Comparison of ENCODE assay signal across 13 cellular contexts in genomic region chr22:50188356-50188755, GRCh38. TPM values are rescaled to one million over a fixed set of nuclear protein-coding genes. Genes with fewer than 3 reads are reported as not detected.
DNase-seq lines count a peak whose midpoint lies in the region; ATAC-seq and TF ChIP-seq lines count a peak whose summit lies in the region.
"Had no signal": no experiment of that assay in that cellular context is flagged by ENCODE, and none has a peak within 500 bp of the region (broad histone marks: within the 10 kb centered on the region; RNA-seq: fewer than 3 reads in every experiment).

No MANE protein-coding gene starts in this region.

- H3K4me3 ChIP-seq in right atrium auricular region (no peak overlapping the region), OCI-LY7 (ENCODE audit: low read depth, low read length, poor library complexity, severe bottlenecking) (peak overlapping the region; percentile 68)
- H3K4me3 ChIP-seq: tibial artery had no signal

- no peaks in the 10 kb centered on the region for H3K9me2 ChIP-seq in OCI-LY7 (ENCODE audit: insufficient read depth, low read length)

- peak overlapping the region; percentile 21 to 89 (median 33) for H3K4me3 Mint-ChIP-seq in immature natural killer cell

- H3K36me3 ChIP-seq in right atrium auricular region (peaks cover 3% of the 10 kb centered on the region), OCI-LY7 (ENCODE audit: insufficient read depth, low read length) (peaks cover 31% of the 10 kb centered on the region)

- CTCF ChIA-PET in OCI-LY7 (lab: Charles Lee; ENCODE audit: unreplicated experiment): interaction anchor here (0.5 kb wide), 1 partner anchor 87 kb away, joined by 3 read pairs; no protein-coding TSS in a partner anchor

- intact Hi-C loops in left ventricle myocardium superior (cut with micrococcal nuclease) (no loop called here), OCI-LY7 (cut with micrococcal nuclease; ENCODE audit: unreplicated experiment) (no loop called here)

- POLR2A ChIA-PET in OCI-LY7 (lab: Charles Lee): no interaction called here

- no peak for TF ChIP-seq CTCF in right atrium auricular region (IDR thresholded peaks at IDR 0.05)
- no peak for TF ChIP-seq CTCF in OCI-LY7 (conservative IDR thresholded peaks at IDR 0.05; ENCODE audit: low read length)

- H3K4me2 ChIP-seq in OCI-LY7 (ENCODE audit: low read length): peak overlapping the region; percentile 96

- peaks cover 46% of the 10 kb centered on the region for H3K79me2 ChIP-seq in OCI-LY7 (ENCODE audit: insufficient read depth, low read depth, low read length)

- H3K9me3 ChIP-seq in right atrium auricular region: no peaks in the 10 kb centered on the region
- H3K9me3 ChIP-seq in OCI-LY7 (ENCODE audit: low read length): no peaks in the 10 kb centered on the region
- H3K9me3 ChIP-seq: tibial artery had no signal

- H3K27ac ChIP-seq in right atrium auricular region (peak overlapping the region in 1 of 2 donors; percentile 84), OCI-LY7 (ENCODE audit: low read depth, low read length, poor library complexity, severe bottlenecking) (peak overlapping the region; percentile 99)
- H3K27ac ChIP-seq: tibial artery had no signal

- peak overlapping the region; percentile 96 to 100 (median 100) for H3K27ac Mint-ChIP-seq in immature natural killer cell

- H4K20me1 ChIP-seq in OCI-LY7 (ENCODE audit: insufficient read depth, low read length): no peaks in the 10 kb centered on the region

- H3K36me3 Mint-ChIP-seq in immature natural killer cell: no peaks in the 10 kb centered on the region

- no peaks in the 10 kb centered on the region for H3K27me3 ChIP-seq in right atrium auricular region
- H3K27me3 ChIP-seq: tibial artery had no signal

- H3K4me1 ChIP-seq in right atrium auricular region: peaks cover 5 to 66% of the 10 kb centered on the region in 2 donors
- H3K4me1 ChIP-seq in OCI-LY7 (ENCODE audit: insufficient read depth, low read length, poor library complexity, severe bottlenecking): peaks cover 66% of the 10 kb centered on the region

- peak; percentile 23 for DNase-seq in left ventricle myocardium superior
- no peak for DNase-seq in right atrium auricular region (ENCODE audit: low spot score)
- no peak for DNase-seq in OCI-LY7 (ENCODE audit: low spot score)
- no peak for DNase-seq in immature natural killer cell
- DNase-seq in stimulated activated CD4-positive, alpha-beta T cell treated with anti-CD3 and anti-CD28 coated beads, Interleukin-1b, Interleukin-23, amount 100 ng/mL, for 48 hours: no peak
- DNase-seq: activated CD4-positive, alpha-beta T cell treated with anti-CD3 and anti-CD28 coated beads for 1 hour; activated gamma-delta T cell; NCI-H1048; tibial artery had no signal

- ATAC-seq in left ventricle myocardium superior (no peak), GM21723 (IDR thresholded peaks at IDR 0.05; ENCODE audit: unreplicated experiment) (no peak), HG03432 (IDR thresholded peaks at IDR 0.05; ENCODE audit: unreplicated experiment) (no peak)
- ATAC-seq: SK-N-SH treated with all-trans-retinoic acid at 6 μM for 48 hours had no signal

- BruUV-seq in OCI-LY7 (replicated peaks; lab: Mats Ljungman, UMichigan): no TSS peak

- peaks cover 26 to 33% (median 32%) of the 10 kb centered on the region in 3 donors for H3K27me3 Mint-ChIP-seq in immature natural killer cell (ENCODE audit: low read depth in 3 of 3)
- H3K27me3 Mint-ChIP-seq: central memory CD8-positive, alpha-beta T cell had no signal

- H3K4me1 Mint-ChIP-seq in immature natural killer cell: peaks cover 48 to 61% of the 10 kb centered on the region in 2 donors

- no peaks in the 10 kb centered on the region for H3K9me3 Mint-ChIP-seq in immature natural killer cell
- H3K9me3 Mint-ChIP-seq: central memory CD8-positive, alpha-beta T cell had no signal

- no peak overlapping the region for H2AFZ ChIP-seq in OCI-LY7 (ENCODE audit: low read length)

RNA-seq across cellular contexts. Expression of gene TRABD, which starts 2.6 kb away (rescaled TPM):
- 23.8 TPM for total RNA-seq in left ventricle myocardium superior
- 10 to 100 TPM; 12.3 to 20.0 TPM for total RNA-seq in right atrium auricular region
- 111 and 126 TPM in 2 replicates for total RNA-seq in OCI-LY7 (2014; rRNA removed; shearing (Covaris generic))
- total RNA-seq in OCI-LY7 (2022): 119 and 128 TPM in 2 replicates
- polyA plus RNA-seq in immature natural killer cell: 10 to 100 TPM; 33.2 to 63.5 (median 35.3) TPM

RNA-seq across cellular contexts. Expression of gene SELENOO, which starts 12.5 kb away (rescaled TPM):
- total RNA-seq in left ventricle myocardium superior (14.5 TPM), right atrium auricular region (10 to 100 TPM; 18.0 to 20.0 TPM), OCI-LY7 (2022) (34.0 and 40.2 TPM in 2 replicates)
- total RNA-seq in OCI-LY7 (2014; rRNA removed; shearing (Covaris generic)): 43.7 and 44.2 TPM in 2 replicates
- polyA plus RNA-seq in immature natural killer cell: 1 to 10 TPM; 2.6 to 5.7 (median 3.6) TPM

RNA-seq across cellular contexts. Expression of gene PANX2, which starts 17.8 kb away (rescaled TPM):
- total RNA-seq in left ventricle myocardium superior: 0.40 TPM
- 1 to 10 TPM in 1 of 2 donors, under 1 TPM in 1; 0.67 to 1.7 TPM for total RNA-seq in right atrium auricular region
- not detected in 2 replicates for total RNA-seq in OCI-LY7 (2014; rRNA removed; shearing (Covaris generic))
- total RNA-seq in OCI-LY7 (2022): not detected in 2 replicates
- under 1 TPM in 1 of 3 donors, not detected in 2; 0.07 TPM for polyA plus RNA-seq in immature natural killer cell

RNA-seq across cellular contexts. Expression of gene TUBGCP6, which starts 56.5 kb away (rescaled TPM):
- 18.4 TPM for total RNA-seq in left ventricle myocardium superior
- total RNA-seq in right atrium auricular region: 10 to 100 TPM; 19.5 to 22.1 TPM
- 52.8 and 57.7 TPM in 2 replicates for total RNA-seq in OCI-LY7 (2014; rRNA removed; shearing (Covaris generic))
- total RNA-seq in OCI-LY7 (2022): 63.2 and 68.8 TPM in 2 replicates
- 10 to 100 TPM in 2 of 3 donors, 1 to 10 TPM in 1; 5.2 to 18.0 (median 12.4) TPM for polyA plus RNA-seq in immature natural killer cell
